In the genomic region with DNA sequence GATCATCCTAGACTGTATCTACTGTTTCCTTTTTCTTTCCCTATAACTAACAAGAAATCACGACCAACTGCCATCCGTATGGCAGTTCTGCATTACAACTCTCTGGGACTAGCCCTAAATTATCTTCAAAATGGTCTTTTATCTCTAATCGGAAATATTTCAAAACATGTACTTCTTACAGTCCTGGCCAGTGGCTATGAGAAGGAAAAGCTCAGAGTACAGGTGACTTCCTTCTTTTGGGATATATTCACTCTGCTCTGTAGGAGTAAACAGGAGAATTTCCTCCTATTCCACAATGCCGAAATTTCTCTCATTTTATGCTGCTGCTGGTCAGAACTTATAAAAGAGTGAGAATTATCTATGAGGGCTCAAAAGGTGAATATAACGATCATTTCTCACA, we compare ENCODE assay signal across 1 cellular context.
A peak's percentile ranks its signal among the peaks of the same experiment; 100 is the strongest.
TF ChIP-seq lines count a peak whose summit lies in the region.

No MANE protein-coding gene starts in this region.

TF ChIP-seq in K562, 482 proteins besides CTCF, POLR2A, EP300 and RAD21:
- TF ChIP-seq LEF1 (IDR thresholded peaks at IDR 0.05) = no peak
- no peak for TF ChIP-seq HEY1 (CRISPR knock-in tag; IDR thresholded peaks at IDR 0.05; ENCODE audit: borderline replicate concordance)
- 0 out of 2 replicates have a peak, but pooled peaks have one; percentile 24 for TF ChIP-seq CTBP1 (IDR thresholded peaks at IDR 0.05; ENCODE audit: borderline replicate concordance)
- 0 out of 4 replicates have a peak, but pooled peaks of 1 of the 2 experiments have one; percentile 28 for TF ChIP-seq FOXK2 (conservative IDR thresholded peaks at IDR 0.05 in 1 of 2, IDR thresholded peaks at IDR 0.05 in 1 of 2; ENCODE audit: low read depth in 2 of 2)
- no peak for TF ChIP-seq ETV1 (tag; conservative IDR thresholded peaks at IDR 0.05; ENCODE audit: low read depth)
- TF ChIP-seq AFF1 (IDR thresholded peaks at IDR 0.05; ENCODE audit: low read depth in 1 of 2, partially characterized antibody in 2 of 2) = peak in 1 of 2 experiments; percentile 29
- peak; percentile 54; the same call in 1 of the 2 replicates for TF ChIP-seq SPI1 (IDR thresholded peaks at IDR 0.05; ENCODE audit: borderline replicate concordance, low read depth, low read length)
